1 cellular context compared by ENCODE assay signal in genomic region chr21:32727728-32728454, GRCh38.
TF ChIP-seq lines count a peak whose summit lies in the region.

TSS of gene SYNJ1 (minus strand) at chr21:32728013. CDS start at chr21:32726895, 1,118 bp downstream.

TF ChIP-seq in HEK293, 187 proteins besides CTCF, POLR2A, EP300 and RAD21 (continued from another document and continues in another):
- TF ChIP-seq ZNF529 (tag by site-specific recombination; IDR thresholded peaks at IDR 0.05; ENCODE audit: insufficient replicate concordance), result no peak
- TF ChIP-seq OSR2 (tag by site-specific recombination; IDR thresholded peaks at IDR 0.05), result peak; percentile 59; the same call in 1 of the 2 replicates
- peak; percentile 75 for TF ChIP-seq ZNF518A (tag by site-specific recombination; conservative IDR thresholded peaks at IDR 0.05; ENCODE audit: low read depth)
- no peak for TF ChIP-seq ZNF302 (tag by site-specific recombination; IDR thresholded peaks at IDR 0.05; ENCODE audit: low read depth)
- TF ChIP-seq SCRT1 (tag by site-specific recombination; IDR thresholded peaks at IDR 0.05; ENCODE audit: borderline replicate concordance), result no peak
- no peak; the same call in 1 of the 2 replicates for TF ChIP-seq ZNF768 (tag by site-specific recombination; IDR thresholded peaks at IDR 0.05)
- TF ChIP-seq, protein P1, sequence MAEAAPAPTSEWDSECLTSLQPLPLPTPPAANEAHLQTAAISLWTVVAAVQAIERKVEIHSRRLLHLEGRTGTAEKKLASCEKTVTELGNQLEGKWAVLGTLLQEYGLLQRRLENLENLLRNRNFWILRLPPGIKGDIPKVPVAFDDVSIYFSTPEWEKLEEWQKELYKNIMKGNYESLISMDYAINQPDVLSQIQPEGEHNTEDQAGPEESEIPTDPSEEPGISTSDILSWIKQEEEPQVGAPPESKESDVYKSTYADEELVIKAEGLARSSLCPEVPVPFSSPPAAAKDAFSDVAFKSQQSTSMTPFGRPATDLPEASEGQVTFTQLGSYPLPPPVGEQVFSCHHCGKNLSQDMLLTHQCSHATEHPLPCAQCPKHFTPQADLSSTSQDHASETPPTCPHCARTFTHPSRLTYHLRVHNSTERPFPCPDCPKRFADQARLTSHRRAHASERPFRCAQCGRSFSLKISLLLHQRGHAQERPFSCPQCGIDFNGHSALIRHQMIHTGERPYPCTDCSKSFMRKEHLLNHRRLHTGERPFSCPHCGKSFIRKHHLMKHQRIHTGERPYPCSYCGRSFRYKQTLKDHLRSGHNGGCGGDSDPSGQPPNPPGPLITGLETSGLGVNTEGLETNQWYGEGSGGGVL (tag by site-specific recombination; IDR thresholded peaks at IDR 0.05), result peak; percentile 42; the same call in 1 of the 2 replicates
- TF ChIP-seq KLF16 (tag by site-specific recombination; IDR thresholded peaks at IDR 0.05), result peak; percentile 77
- 0 out of 2 replicates have a peak, but pooled peaks have one; percentile 9 for TF ChIP-seq ZBTB44 (tag by site-specific recombination; IDR thresholded peaks at IDR 0.05)
- TF ChIP-seq ZBTB17 (tag by site-specific recombination; IDR thresholded peaks at IDR 0.05), result peak; percentile 99
- no peak for TF ChIP-seq ZNF654 (tag by site-specific recombination; IDR thresholded peaks at IDR 0.05; ENCODE audit: low read depth)
- TF ChIP-seq ZNF292 (tag by site-specific recombination; IDR thresholded peaks at IDR 0.05; ENCODE audit: borderline replicate concordance, low read depth), result no peak
- no peak for TF ChIP-seq ZNF596 (tag by site-specific recombination; IDR thresholded peaks at IDR 0.05)
- no peak for TF ChIP-seq ZNF677 (tag by site-specific recombination; IDR thresholded peaks at IDR 0.05)
- no peak for TF ChIP-seq ZNF837 (tag by site-specific recombination; IDR thresholded peaks at IDR 0.05)
- peak; percentile 42; the same call in 1 of the 2 replicates for TF ChIP-seq ZBTB21 (tag by site-specific recombination; IDR thresholded peaks at IDR 0.05)
- no peak for TF ChIP-seq IKZF3 (tag by site-specific recombination; IDR thresholded peaks at IDR 0.05)
- TF ChIP-seq ZNF544 (tag by site-specific recombination; IDR thresholded peaks at IDR 0.05), result no peak
- TF ChIP-seq ZNF133 (tag by site-specific recombination; IDR thresholded peaks at IDR 0.05), result no peak
- TF ChIP-seq ZSCAN30 (tag by site-specific recombination; IDR thresholded peaks at IDR 0.05), result no peak
- no peak for TF ChIP-seq MYNN (tag by site-specific recombination; IDR thresholded peaks at IDR 0.05; ENCODE audit: borderline replicate concordance)
- no peak for TF ChIP-seq ZNF510 (tag by site-specific recombination; IDR thresholded peaks at IDR 0.05; ENCODE audit: insufficient replicate concordance)
- TF ChIP-seq PRDM10 (tag by site-specific recombination; IDR thresholded peaks at IDR 0.05), result no peak
- TF ChIP-seq, protein P2, sequence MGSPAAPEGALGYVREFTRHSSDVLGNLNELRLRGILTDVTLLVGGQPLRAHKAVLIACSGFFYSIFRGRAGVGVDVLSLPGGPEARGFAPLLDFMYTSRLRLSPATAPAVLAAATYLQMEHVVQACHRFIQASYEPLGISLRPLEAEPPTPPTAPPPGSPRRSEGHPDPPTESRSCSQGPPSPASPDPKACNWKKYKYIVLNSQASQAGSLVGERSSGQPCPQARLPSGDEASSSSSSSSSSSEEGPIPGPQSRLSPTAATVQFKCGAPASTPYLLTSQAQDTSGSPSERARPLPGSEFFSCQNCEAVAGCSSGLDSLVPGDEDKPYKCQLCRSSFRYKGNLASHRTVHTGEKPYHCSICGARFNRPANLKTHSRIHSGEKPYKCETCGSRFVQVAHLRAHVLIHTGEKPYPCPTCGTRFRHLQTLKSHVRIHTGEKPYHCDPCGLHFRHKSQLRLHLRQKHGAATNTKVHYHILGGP (tag by site-specific recombination; IDR thresholded peaks at IDR 0.05), result no peak
- peak; percentile 69 for TF ChIP-seq ZNF561 (tag by site-specific recombination; IDR thresholded peaks at IDR 0.05; ENCODE audit: borderline replicate concordance)
- no peak for TF ChIP-seq KLF7 (tag by site-specific recombination; IDR thresholded peaks at IDR 0.05; ENCODE audit: borderline replicate concordance)
- TF ChIP-seq ZNF670 (tag by site-specific recombination; IDR thresholded peaks at IDR 0.05; ENCODE audit: low read depth), result no peak
- no peak for TF ChIP-seq ZNF560 (tag by site-specific recombination; IDR thresholded peaks at IDR 0.05; ENCODE audit: borderline replicate concordance)
- TF ChIP-seq, protein P3, sequence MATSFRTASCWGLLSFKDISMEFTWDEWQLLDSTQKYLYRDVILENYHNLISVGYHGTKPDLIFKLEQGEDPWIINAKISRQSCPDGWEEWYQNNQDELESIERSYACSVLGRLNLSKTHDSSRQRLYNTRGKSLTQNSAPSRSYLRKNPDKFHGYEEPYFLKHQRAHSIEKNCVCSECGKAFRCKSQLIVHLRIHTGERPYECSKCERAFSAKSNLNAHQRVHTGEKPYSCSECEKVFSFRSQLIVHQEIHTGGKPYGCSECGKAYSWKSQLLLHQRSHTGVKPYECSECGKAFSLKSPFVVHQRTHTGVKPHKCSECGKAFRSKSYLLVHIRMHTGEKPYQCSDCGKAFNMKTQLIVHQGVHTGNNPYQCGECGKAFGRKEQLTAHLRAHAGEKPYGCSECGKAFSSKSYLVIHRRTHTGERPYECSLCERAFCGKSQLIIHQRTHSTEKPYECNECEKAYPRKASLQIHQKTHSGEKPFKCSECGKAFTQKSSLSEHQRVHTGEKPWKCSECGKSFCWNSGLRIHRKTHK (tag by site-specific recombination; IDR thresholded peaks at IDR 0.05), result no peak
- peak; percentile 81 for TF ChIP-seq ZNF600 (tag by site-specific recombination; IDR thresholded peaks at IDR 0.05)
- peak; percentile 97 for TF ChIP-seq KLF8 (tag by site-specific recombination; IDR thresholded peaks at IDR 0.05)
- TF ChIP-seq ZNF76 (tag by site-specific recombination; IDR thresholded peaks at IDR 0.05; ENCODE audit: borderline replicate concordance, low read depth), result peak; percentile 90
- no peak for TF ChIP-seq ZNF488 (tag by site-specific recombination; IDR thresholded peaks at IDR 0.05)
- TF ChIP-seq ZNF792 (tag by site-specific recombination; IDR thresholded peaks at IDR 0.05), result no peak
- TF ChIP-seq, protein P4, sequence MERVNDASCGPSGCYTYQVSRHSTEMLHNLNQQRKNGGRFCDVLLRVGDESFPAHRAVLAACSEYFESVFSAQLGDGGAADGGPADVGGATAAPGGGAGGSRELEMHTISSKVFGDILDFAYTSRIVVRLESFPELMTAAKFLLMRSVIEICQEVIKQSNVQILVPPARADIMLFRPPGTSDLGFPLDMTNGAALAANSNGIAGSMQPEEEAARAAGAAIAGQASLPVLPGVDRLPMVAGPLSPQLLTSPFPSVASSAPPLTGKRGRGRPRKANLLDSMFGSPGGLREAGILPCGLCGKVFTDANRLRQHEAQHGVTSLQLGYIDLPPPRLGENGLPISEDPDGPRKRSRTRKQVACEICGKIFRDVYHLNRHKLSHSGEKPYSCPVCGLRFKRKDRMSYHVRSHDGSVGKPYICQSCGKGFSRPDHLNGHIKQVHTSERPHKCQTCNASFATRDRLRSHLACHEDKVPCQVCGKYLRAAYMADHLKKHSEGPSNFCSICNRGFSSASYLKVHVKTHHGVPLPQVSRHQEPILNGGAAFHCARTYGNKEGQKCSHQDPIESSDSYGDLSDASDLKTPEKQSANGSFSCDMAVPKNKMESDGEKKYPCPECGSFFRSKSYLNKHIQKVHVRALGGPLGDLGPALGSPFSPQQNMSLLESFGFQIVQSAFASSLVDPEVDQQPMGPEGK (tag by site-specific recombination; IDR thresholded peaks at IDR 0.05), result peak; percentile 100
- TF ChIP-seq ZNF610 (tag by site-specific recombination; IDR thresholded peaks at IDR 0.05; ENCODE audit: borderline replicate concordance), result no peak; the same call in none of the 2 replicates
- no peak for TF ChIP-seq PRDM6 (tag by site-specific recombination; IDR thresholded peaks at IDR 0.05)
- peak; percentile 95 for TF ChIP-seq ZFHX2 (tag by site-specific recombination; conservative IDR thresholded peaks at IDR 0.05)
- TF ChIP-seq GFI1B (tag by site-specific recombination; IDR thresholded peaks at IDR 0.05), result no peak
- no peak for TF ChIP-seq ZNF585B (tag by site-specific recombination; IDR thresholded peaks at IDR 0.05)
- no peak; the same call in none of the 2 replicates for TF ChIP-seq KLF10 (tag by site-specific recombination; IDR thresholded peaks at IDR 0.05)
- no peak for TF ChIP-seq ZNF558 (tag by site-specific recombination; IDR thresholded peaks at IDR 0.05)
- TF ChIP-seq ZNF549 (tag by site-specific recombination; IDR thresholded peaks at IDR 0.05), result no peak
